In the genomic region with DNA sequence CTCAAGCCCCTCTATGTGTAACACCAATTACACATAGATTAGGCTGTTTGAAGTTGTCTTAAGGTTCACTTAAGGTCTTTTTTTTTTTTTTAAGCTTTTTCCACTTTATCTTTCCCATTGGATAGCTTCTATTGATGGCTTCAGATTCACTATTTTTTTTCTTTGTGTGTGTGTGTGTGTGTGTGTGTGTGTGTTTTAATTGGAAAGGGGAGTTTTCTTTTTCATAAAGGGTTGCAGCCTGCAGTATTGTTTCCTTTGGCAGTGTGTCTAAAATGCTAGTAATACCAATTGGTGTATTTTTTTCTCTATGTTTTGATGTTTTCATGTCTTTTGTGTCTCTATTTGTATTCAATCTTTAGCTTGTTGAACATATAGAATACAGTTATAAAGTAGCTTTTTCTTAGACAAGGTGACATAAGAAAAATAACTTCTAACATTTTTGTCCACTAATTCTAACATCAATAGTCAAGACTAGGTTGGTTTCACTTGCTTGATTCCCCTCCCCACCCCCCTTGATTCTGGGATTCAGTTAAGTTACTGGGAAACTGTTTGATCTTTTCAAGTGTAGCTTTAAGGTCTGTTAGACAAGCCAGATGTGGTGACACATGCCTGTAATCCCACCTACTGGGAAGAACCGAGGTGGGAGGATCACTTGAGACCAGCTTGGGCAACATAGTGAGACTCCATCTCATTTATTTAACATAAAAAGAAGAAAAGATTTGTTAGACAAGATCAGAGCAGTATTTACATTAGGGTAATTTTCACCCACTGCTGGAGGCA, we compare ENCODE assay signal across 10 cellular contexts. TPM values are rescaled to one million over a fixed set of nuclear protein-coding genes. Genes with fewer than 3 reads are reported as not detected.
DNase-seq lines count a peak whose midpoint lies in the region; ATAC-seq and TF ChIP-seq lines count a peak whose summit lies in the region.
"Had no signal": no experiment of that assay in that cellular context is flagged by ENCODE, and none has a peak within 500 bp of the region (broad histone marks: within the 10 kb centered on the region; RNA-seq: fewer than 3 reads in every experiment).

No MANE protein-coding gene starts in this region.

- peaks cover 51% of the 10 kb centered on the region for H3K4me1 Mint-ChIP-seq in chondrocyte (ENCODE audit: low read depth)
- H3K4me1 Mint-ChIP-seq in naive thymus-derived CD8-positive, alpha-beta T cell: peaks cover 47 to 98% (median 96%) of the 10 kb centered on the region in 4 donors

- POLR2A ChIA-PET in naive thymus-derived CD8-positive, alpha-beta T cell (lab: Charles Lee): interaction anchor here (1.1 kb wide), 1 partner anchor 22 kb away, joined by 3 read pairs; a partner anchor contains a TSS

- H3K4me3 Mint-ChIP-seq in chondrocyte (ENCODE audit: unreplicated experiment): no peak overlapping the region
- H3K4me3 Mint-ChIP-seq in naive thymus-derived CD8-positive, alpha-beta T cell: peak overlapping the region; percentile 40 to 80 (median 60)
- H3K4me3 Mint-ChIP-seq: activated CD4-positive, alpha-beta T cell treated with anti-CD3 and anti-CD28 coated beads, Interleukin-2, amount 10 ng/mL, durations not matched to agents 7 days and 5 days had no signal

- no peaks in the 10 kb centered on the region for H3K9me3 Mint-ChIP-seq in chondrocyte (ENCODE audit: low read depth)
- no peaks in the 10 kb centered on the region for H3K9me3 Mint-ChIP-seq in naive thymus-derived CD8-positive, alpha-beta T cell
- H3K9me3 Mint-ChIP-seq: activated CD4-positive, alpha-beta T cell treated with anti-CD3 and anti-CD28 coated beads, Interleukin-2, amount 10 ng/mL, durations not matched to agents 7 days and 5 days had no signal

- H3K36me3 Mint-ChIP-seq in chondrocyte (ENCODE audit: low read depth): no peaks in the 10 kb centered on the region
- H3K36me3 Mint-ChIP-seq in naive thymus-derived CD8-positive, alpha-beta T cell: peaks cover 0 to 35% (median 12%) of the 10 kb centered on the region in 3 donors

- TF ChIP-seq CTCF in chondrocyte (IDR thresholded peaks at IDR 0.05): no peak

- ATAC-seq in naive thymus-derived CD8-positive, alpha-beta T cell: peak in 1 of 2 donors; percentile 41
- ATAC-seq in GM21360 (IDR thresholded peaks at IDR 0.05; ENCODE audit: unreplicated experiment): no peak
- ATAC-seq: Right ventricle myocardium inferior had no signal

- no peaks in the 10 kb centered on the region for H3K27me3 Mint-ChIP-seq in chondrocyte (ENCODE audit: low read depth)
- no peaks in the 10 kb centered on the region for H3K27me3 Mint-ChIP-seq in naive thymus-derived CD8-positive, alpha-beta T cell
- H3K27me3 Mint-ChIP-seq: activated CD4-positive, alpha-beta T cell treated with anti-CD3 and anti-CD28 coated beads, Interleukin-2, amount 10 ng/mL, durations not matched to agents 7 days and 5 days had no signal

- peak overlapping the region; percentile 53 for H3K27ac Mint-ChIP-seq in chondrocyte (ENCODE audit: unreplicated experiment)
- H3K27ac Mint-ChIP-seq in naive thymus-derived CD8-positive, alpha-beta T cell: peak overlapping the region; percentile 25 to 86 (median 73)
- H3K27ac Mint-ChIP-seq: activated CD4-positive, alpha-beta T cell treated with anti-CD3 and anti-CD28 coated beads, Interleukin-2, amount 10 ng/mL, durations not matched to agents 7 days and 5 days had no signal

- peak; percentile 33 for DNase-seq in DMS 273 (lab: John Stamatoyannopoulos, UW; ENCODE audit: unreplicated experiment)
- DNase-seq in DMS 273 treated with DMSO at 0.1 percent for 48 hours (lab: John Stamatoyannopoulos, UW): no peak
- DNase-seq in NCI-H69 (lab: John Stamatoyannopoulos, UW): peak; percentile 78
- DNase-seq in chondrocyte (ENCODE audit: low spot score): no peak
- DNase-seq in naive thymus-derived CD8-positive, alpha-beta T cell: no peak
- no peak for DNase-seq in middle frontal gyrus (ENCODE audit: extremely low spot score, low spot score)
- no peak for DNase-seq in activated effector memory CD4-positive, alpha-beta T cell treated with anti-CD3 and anti-CD28 coated beads, Interleukin-2, amount 50 U/mL, for 16 hours
- DNase-seq: activated CD4-positive, alpha-beta T cell treated with anti-CD3 and anti-CD28 coated beads, Interleukin-2, amount 10 ng/mL, durations not matched to agents 7 days and 5 days had no signal

RNA-seq across cellular contexts. Expression of a gene that starts 21.4 kb away (rescaled TPM):
- total RNA-seq in chondrocyte: 131 to 153 TPM (median 146 TPM) in 3 replicates
- total RNA-seq in naive thymus-derived CD8-positive, alpha-beta T cell: 100 to 1,000 TPM; 310 to 337 TPM
- polyA plus RNA-seq in naive thymus-derived CD8-positive, alpha-beta T cell: 10 to 100 TPM; 30.0 to 82.8 (median 53.5) TPM

Comparison
In these comparisons a context has a peak if more than half of its experiments do, and no peak if none do; other contexts are left out.
1. DNase-seq: peak in DMS 273 (single experiment) and NCI-H69 (single experiment); none in DMS 273 treated with DMSO at 0.1 percent for 48 hours (single experiment), chondrocyte (single experiment), naive thymus-derived CD8-positive, alpha-beta T cell (0 of 10), middle frontal gyrus (single experiment) and activated effector memory CD4-positive, alpha-beta T cell treated with anti-CD3 and anti-CD28 coated beads, Interleukin-2, amount 50 U/mL, for 16 hours (single experiment).